1 cellular context compared by ENCODE assay signal in genomic region chr20:32585519-32586127, GRCh38.
A peak's percentile ranks its signal among the peaks of the same experiment; 100 is the strongest.
TF ChIP-seq lines count a peak whose summit lies in the region.

No MANE protein-coding gene starts in this region.

TF ChIP-seq in HepG2, 621 proteins besides CTCF, POLR2A, EP300 and RAD21 (continued from another document):
- TF ChIP-seq HOMEZ (CRISPR knock-in tag; IDR thresholded peaks at IDR 0.05; ENCODE audit: low read depth) (no peak), ZNF101 (CRISPR knock-in tag; IDR thresholded peaks at IDR 0.05; ENCODE audit: borderline replicate concordance, low read depth) (no peak), HOXA7 (CRISPR knock-in tag; IDR thresholded peaks at IDR 0.05) (no peak), GLMP (CRISPR knock-in tag; IDR thresholded peaks at IDR 0.05; ENCODE audit: borderline replicate concordance) (no peak), ZNF570 (CRISPR knock-in tag; IDR thresholded peaks at IDR 0.05; ENCODE audit: borderline replicate concordance) (no peak), ZNF263 (CRISPR knock-in tag; IDR thresholded peaks at IDR 0.05) (no peak), SALL1 (CRISPR knock-in tag; IDR thresholded peaks at IDR 0.05) (no peak), MLLT10 (CRISPR knock-in tag; IDR thresholded peaks at IDR 0.05) (0 out of 2 replicates have a peak, but pooled peaks have one; percentile 31), ZNF619 (CRISPR knock-in tag; IDR thresholded peaks at IDR 0.05) (0 out of 2 replicates have a peak, but pooled peaks have one; percentile 44), ZBTB34 (CRISPR knock-in tag; IDR thresholded peaks at IDR 0.05) (no peak), KMT2A (CRISPR knock-in tag; IDR thresholded peaks at IDR 0.05) (no peak), CHD2 (IDR thresholded peaks at IDR 0.05; ENCODE audit: low read depth, low read length) (no peak), ZMAT3 (CRISPR knock-in tag; conservative IDR thresholded peaks at IDR 0.05) (0 out of 2 replicates have a peak, but pooled peaks have one; percentile 51), HNF4A (CRISPR knock-in tag; IDR thresholded peaks at IDR 0.05) (0 out of 2 replicates have a peak, but pooled peaks have one; percentile 10), TFE3 (CRISPR knock-in tag; IDR thresholded peaks at IDR 0.05) (no peak), EED (CRISPR knock-in tag; IDR thresholded peaks at IDR 0.05) (no peak), ZNF276 (CRISPR knock-in tag; IDR thresholded peaks at IDR 0.05; ENCODE audit: low read depth) (0 out of 2 replicates have a peak, but pooled peaks have one; percentile 19), KDM5A (IDR thresholded peaks at IDR 0.05; ENCODE audit: borderline replicate concordance, low read length) (no peak), ZNF484 (CRISPR knock-in tag; IDR thresholded peaks at IDR 0.05; ENCODE audit: borderline replicate concordance, low read depth) (no peak), MTERF4 (CRISPR knock-in tag; IDR thresholded peaks at IDR 0.05) (no peak), MYC (CRISPR knock-in tag; IDR thresholded peaks at IDR 0.05; ENCODE audit: borderline replicate concordance) (0 out of 2 replicates have a peak, but pooled peaks have one; percentile 9)
